ENCODE assay signal across 13 cellular contexts in genomic region chr17:8244768-8245167, GRCh38.
"Had no signal": no experiment of that assay in that cellular context is flagged by ENCODE, and none has a peak within 500 bp of the region (broad histone marks: within the 10 kb centered on the region; RNA-seq: fewer than 3 reads in every experiment).

No MANE protein-coding gene starts in this region.

- DNase-seq: activated effector memory CD4-positive, alpha-beta T cell treated with anti-CD3 and anti-CD28 coated beads, Interleukin-2, amount 50 U/mL, for 16 hours; activated T-cell treated with anti-CD3 and anti-CD28 coated beads, Interleukin-2, amount 50 U/mL, for 1 hour; endodermal cell; erythroblast; islet precursor cell; nucleus accumbens; retina; stimulated activated CD4-positive, alpha-beta T cell treated with anti-CD3 and anti-CD28 coated beads, Interleukin-12 subunit alpha, Interleukin-12 subunit beta, amount 100 ng/mL, for 4 hours; stimulated activated CD4-positive, alpha-beta T cell treated with anti-CD3 and anti-CD28 coated beads, Interleukin-2, amount 100 ng/mL, for 24 hours; thyroid gland had no signal

- H3K27ac Mint-ChIP-seq: endodermal cell had no signal

- H3K4me3 Mint-ChIP-seq: endodermal cell, WTC11 had no signal

- H3K9me3 Mint-ChIP-seq: endodermal cell had no signal

- H3K27ac ChIP-seq: thyroid gland had no signal

- ATAC-seq: left lobe of liver, SK-N-SH treated with all-trans-retinoic acid at 6 μM for 48 hours, WTC11 had no signal

- H3K9me3 ChIP-seq: thyroid gland had no signal

- H3K27me3 ChIP-seq: thyroid gland had no signal

- H3K4me3 ChIP-seq: thyroid gland had no signal
